Comparison of ENCODE assay signal across 9 cellular contexts in genomic region chr6:32109114-32109764, GRCh38. TPM values are rescaled to one million over a fixed set of nuclear protein-coding genes. Genes with fewer than 3 reads are reported as not detected.
A peak's percentile ranks its signal among the peaks of the same experiment; 100 is the strongest.
DNase-seq lines count a peak whose midpoint lies in the region; ATAC-seq and TF ChIP-seq lines count a peak whose summit lies in the region.
"Had no signal": no experiment of that assay in that cellular context is flagged by ENCODE, and none has a peak within 500 bp of the region (broad histone marks: within the 10 kb centered on the region; RNA-seq: fewer than 3 reads in every experiment).

TNXB (minus strand) TSS chr6:32109338; CDS start chr6:32098198, 11,140 bp downstream.

- TF ChIP-seq CTCF in hepatocyte (IDR thresholded peaks at IDR 0.05; ENCODE audit: poor library complexity) (no peak), gastrocnemius medialis (IDR thresholded peaks at IDR 0.05 in 4 of 5, conservative IDR thresholded peaks at IDR 0.05 in 1 of 5) (no peak)

- no peaks in the 10 kb centered on the region for H3K79me2 ChIP-seq in hepatocyte

- H3K4me3 ChIP-seq in hepatocyte (no peak within 1 kb of the TSS), gastrocnemius medialis (peak within 1 kb of the TSS; percentile 42 to 48 (median 44))
- H3K4me3 ChIP-seq: SJSA1 had no signal

- peaks cover 37% of the 10 kb centered on the region for H3K4me1 ChIP-seq in hepatocyte (ENCODE audit: insufficient read depth)
- peaks cover 23 to 33% of the 10 kb centered on the region in 2 donors for H3K4me1 ChIP-seq in gastrocnemius medialis

- peak within 1 kb of the TSS; percentile 83 for H3K27ac ChIP-seq in hepatocyte
- H3K27ac ChIP-seq in gastrocnemius medialis, result peak within 1 kb of the TSS; percentile 64 to 77 (median 71)
- H3K27ac ChIP-seq: SJSA1 had no signal

- no peak for TF ChIP-seq POLR2A in gastrocnemius medialis (IDR thresholded peaks at IDR 0.05)

- H3K27me3 ChIP-seq in hepatocyte, result no peaks in the 10 kb centered on the region
- H3K27me3 ChIP-seq in gastrocnemius medialis, result peaks cover 4 to 20% (median 7%) of the 10 kb centered on the region in 3 donors

- no peaks in the 10 kb centered on the region for H4K20me1 ChIP-seq in hepatocyte (ENCODE audit: insufficient read depth, poor library complexity, severe bottlenecking)

- peak within 1 kb of the TSS; percentile 64 for H3K4me2 ChIP-seq in hepatocyte

- DNase-seq in GDM1 (lab: John Stamatoyannopoulos, UW) (peak; percentile 36), UCSD-AML1 (lab: John Stamatoyannopoulos, UW; ENCODE audit: unreplicated experiment) (peak; percentile 64), hepatocyte (ENCODE audit: low spot score) (peak; percentile 28), gastrocnemius medialis (peak in 1 of 2 donors; percentile 43), NCI-H1436 (lab: John Stamatoyannopoulos, UW) (no peak)
- no peak for DNase-seq in stimulated activated CD4-positive, alpha-beta T cell treated with anti-CD3 and anti-CD28 coated beads, Interleukin-1b, Interleukin-23, amount 100 ng/mL, for 48 hours

- no peaks in the 10 kb centered on the region for H3K9me3 ChIP-seq in hepatocyte (ENCODE audit: low read depth)
- H3K9me3 ChIP-seq in gastrocnemius medialis, result no peaks in the 10 kb centered on the region
- H3K9me3 ChIP-seq: SJSA1 had no signal

- intact Hi-C loops in gastrocnemius medialis (cut with DNase I; ENCODE audit: low total_unique reads), result no loop called here

- 24% methylated on average over 5 of the region's 12 CpGs for WGBS in hepatocyte (ENCODE audit: low lambda C conversion rate, missing lambda C conversion rate)

- H3K36me3 ChIP-seq in hepatocyte (replicated peaks; ENCODE audit: insufficient read depth, low read depth) (no peaks in the 10 kb centered on the region), gastrocnemius medialis (no peaks in the 10 kb centered on the region)

- in situ Hi-C loops in gastrocnemius medialis (cut with MboI; ENCODE audit: low sequenced_read_pairs in 4 of 4), result no loop called here

- ATAC-seq in gastrocnemius medialis (peak in 1 of 2 donors; percentile 17), GM19452 (IDR thresholded peaks at IDR 0.05; ENCODE audit: unreplicated experiment) (no peak), HG02642 (IDR thresholded peaks at IDR 0.05; ENCODE audit: poor library complexity, unreplicated experiment) (no peak)

- H3K9me2 ChIP-seq in hepatocyte (replicated peaks; ENCODE audit: insufficient read depth), result no peaks in the 10 kb centered on the region

- H2AFZ ChIP-seq in hepatocyte, result no peak within 1 kb of the TSS

RNA-seq across cellular contexts. Expression of gene TNXB, which starts in this region (rescaled TPM):
- 11.6 and 22.0 TPM in 2 replicates for total RNA-seq in hepatocyte
- 7.3 and 9.2 TPM in 2 replicates for polyA plus RNA-seq in hepatocyte
- 10 to 100 TPM; 12.0 to 37.0 (median 33.5) TPM for total RNA-seq in gastrocnemius medialis

Comparison
In these comparisons a context has a peak if more than half of its experiments do, and no peak if none do; other contexts are left out.
1. DNase-seq: peak in GDM1 (single experiment), UCSD-AML1 (single experiment) and hepatocyte (single experiment); none in NCI-H1436 (single experiment) and stimulated activated CD4-positive, alpha-beta T cell treated with anti-CD3 and anti-CD28 coated beads, Interleukin-1b, Interleukin-23, amount 100 ng/mL, for 48 hours (single experiment).